Comparison of ENCODE assay signal across 1 cellular context in the genomic region with DNA sequence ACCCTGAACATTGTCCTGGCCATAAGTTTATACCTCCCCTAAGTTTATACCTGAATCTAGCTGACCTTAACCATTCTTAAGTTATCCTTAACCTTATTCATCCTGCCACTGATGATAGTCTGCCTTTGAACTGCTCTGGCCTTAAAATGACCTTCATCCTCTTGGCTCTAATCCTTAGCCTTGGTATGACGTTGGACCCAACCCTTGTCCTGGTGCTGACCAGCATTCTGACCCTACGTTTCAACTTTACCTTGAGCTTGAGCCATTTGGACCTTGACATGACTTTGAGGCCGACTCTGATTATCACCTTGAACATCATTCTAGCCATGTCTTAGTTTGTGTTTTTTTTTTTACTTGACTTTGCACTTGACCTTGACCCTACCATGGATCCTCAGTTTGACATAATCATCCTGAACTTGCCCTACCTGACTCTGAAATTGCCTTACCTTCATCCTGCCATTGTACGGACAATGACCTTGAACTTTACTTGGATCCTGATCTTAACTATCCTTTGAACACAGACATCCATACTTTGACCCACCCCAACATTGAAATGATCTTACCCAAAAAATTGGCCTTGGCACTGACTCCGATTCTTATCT.
TF ChIP-seq lines count a peak whose summit lies in the region.

No MANE protein-coding gene starts in this region.

TF ChIP-seq in liver, 16 proteins besides CTCF, POLR2A, EP300 and RAD21:
- peak; percentile 24 for TF ChIP-seq NR2F2 (IDR thresholded peaks at IDR 0.05)
- no peak for TF ChIP-seq JUND (IDR thresholded peaks at IDR 0.05)
- TF ChIP-seq HNF4A (conservative IDR thresholded peaks at IDR 0.05) = peak; percentile 70 to 77
- peak; percentile 44 to 54 for TF ChIP-seq RXRA (IDR thresholded peaks at IDR 0.05)
- no peak for TF ChIP-seq SP1 (IDR thresholded peaks at IDR 0.05)
